ENCODE assay signal across 1 cellular context in the genomic region with DNA sequence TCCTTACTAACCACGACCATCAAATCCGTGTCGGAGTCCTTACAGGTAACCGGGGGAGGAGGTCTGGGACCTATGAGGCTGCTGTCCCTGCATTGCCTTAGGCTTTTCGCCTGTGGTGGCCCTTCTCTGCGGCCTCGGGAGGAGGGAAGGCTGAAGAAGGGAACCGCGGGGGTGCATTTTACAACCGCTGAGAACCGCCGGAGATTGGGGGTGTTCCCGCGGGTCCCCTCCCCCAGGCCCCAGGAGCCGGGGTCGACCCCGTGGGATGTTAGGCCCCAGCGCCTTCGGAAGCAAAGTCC.
TF ChIP-seq lines count a peak whose summit lies in the region.

No MANE protein-coding gene starts in this region.

TF ChIP-seq in WTC11, 78 proteins besides CTCF, POLR2A, EP300 and RAD21 (continued from another document):
- TF ChIP-seq ERG (CRISPR knock-in tag; IDR thresholded peaks at IDR 0.05) (no peak), ZNF423 (CRISPR knock-in tag; IDR thresholded peaks at IDR 0.05) (no peak), JUN (CRISPR knock-in tag; IDR thresholded peaks at IDR 0.05) (no peak)
